1 cellular context compared by ENCODE assay signal in the genomic region with DNA sequence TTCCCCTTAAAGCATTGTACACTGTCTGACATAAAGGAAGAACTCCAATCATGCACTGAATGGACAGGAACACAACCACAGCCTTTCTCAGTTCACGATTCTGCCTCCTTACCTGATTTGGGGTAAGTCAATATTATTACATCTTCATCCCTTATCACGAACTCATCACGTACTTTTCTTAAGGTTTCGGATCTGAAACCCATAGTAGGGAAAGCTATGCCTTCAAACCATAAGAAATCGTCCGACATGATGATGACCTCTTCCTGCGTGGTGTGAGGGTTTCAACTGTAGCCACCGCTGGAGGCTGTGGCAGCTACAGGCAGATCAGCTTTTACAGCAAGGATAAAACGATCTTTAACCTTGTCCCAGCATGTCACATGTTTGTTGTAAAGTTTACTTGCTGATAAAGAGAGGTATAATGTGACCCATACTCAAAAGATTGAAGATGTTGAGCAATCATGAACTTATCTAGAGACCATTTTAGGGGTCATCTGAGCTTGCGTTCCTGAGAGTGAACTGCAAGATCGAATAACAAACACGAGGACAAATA.
TF ChIP-seq lines count a peak whose summit lies in the region.

A gene with protein sequence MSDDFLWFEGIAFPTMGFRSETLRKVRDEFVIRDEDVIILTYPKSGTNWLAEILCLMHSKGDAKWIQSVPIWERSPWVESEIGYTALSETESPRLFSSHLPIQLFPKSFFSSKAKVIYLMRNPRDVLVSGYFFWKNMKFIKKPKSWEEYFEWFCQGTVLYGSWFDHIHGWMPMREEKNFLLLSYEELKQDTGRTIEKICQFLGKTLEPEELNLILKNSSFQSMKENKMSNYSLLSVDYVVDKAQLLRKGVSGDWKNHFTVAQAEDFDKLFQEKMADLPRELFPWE (minus strand): TSS at position 306 of the 550 bp plus-strand sequence. CDS start 58 bp downstream, at position 248.

TF ChIP-seq in HepG2, 621 proteins besides CTCF, POLR2A, EP300 and RAD21 (continued from another document):
- TF ChIP-seq, protein P1, sequence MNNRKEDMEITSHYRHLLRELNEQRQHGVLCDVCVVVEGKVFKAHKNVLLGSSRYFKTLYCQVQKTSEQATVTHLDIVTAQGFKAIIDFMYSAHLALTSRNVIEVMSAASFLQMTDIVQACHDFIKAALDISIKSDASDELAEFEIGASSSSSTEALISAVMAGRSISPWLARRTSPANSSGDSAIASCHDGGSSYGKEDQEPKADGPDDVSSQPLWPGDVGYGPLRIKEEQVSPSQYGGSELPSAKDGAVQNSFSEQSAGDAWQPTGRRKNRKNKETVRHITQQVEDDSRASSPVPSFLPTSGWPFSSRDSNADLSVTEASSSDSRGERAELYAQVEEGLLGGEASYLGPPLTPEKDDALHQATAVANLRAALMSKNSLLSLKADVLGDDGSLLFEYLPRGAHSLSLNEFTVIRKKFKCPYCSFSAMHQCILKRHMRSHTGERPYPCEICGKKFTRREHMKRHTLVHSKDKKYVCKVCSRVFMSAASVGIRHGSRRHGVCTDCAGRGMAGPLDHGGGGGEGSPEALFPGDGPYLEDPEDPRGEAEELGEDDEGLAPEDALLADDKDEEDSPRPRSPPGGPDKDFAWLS (CRISPR knock-in tag; IDR thresholded peaks at IDR 0.05; ENCODE audit: borderline replicate concordance): no peak
- TF ChIP-seq, protein P2, sequence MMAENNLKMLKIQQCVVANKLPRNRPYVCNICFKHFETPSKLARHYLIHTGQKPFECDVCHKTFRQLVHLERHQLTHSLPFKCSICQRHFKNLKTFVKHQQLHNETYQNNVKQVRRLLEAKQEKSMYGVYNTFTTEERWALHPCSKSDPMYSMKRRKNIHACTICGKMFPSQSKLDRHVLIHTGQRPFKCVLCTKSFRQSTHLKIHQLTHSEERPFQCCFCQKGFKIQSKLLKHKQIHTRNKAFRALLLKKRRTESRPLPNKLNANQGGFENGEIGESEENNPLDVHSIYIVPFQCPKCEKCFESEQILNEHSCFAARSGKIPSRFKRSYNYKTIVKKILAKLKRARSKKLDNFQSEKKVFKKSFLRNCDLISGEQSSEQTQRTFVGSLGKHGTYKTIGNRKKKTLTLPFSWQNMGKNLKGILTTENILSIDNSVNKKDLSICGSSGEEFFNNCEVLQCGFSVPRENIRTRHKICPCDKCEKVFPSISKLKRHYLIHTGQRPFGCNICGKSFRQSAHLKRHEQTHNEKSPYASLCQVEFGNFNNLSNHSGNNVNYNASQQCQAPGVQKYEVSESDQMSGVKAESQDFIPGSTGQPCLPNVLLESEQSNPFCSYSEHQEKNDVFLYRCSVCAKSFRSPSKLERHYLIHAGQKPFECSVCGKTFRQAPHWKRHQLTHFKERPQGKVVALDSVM (CRISPR knock-in tag; IDR thresholded peaks at IDR 0.05): peak; percentile 17; the same call in 1 of the 2 replicates
- TF ChIP-seq HMG20B (CRISPR knock-in tag; conservative IDR thresholded peaks at IDR 0.05) (0 out of 2 replicates have a peak, but pooled peaks have one; percentile 47), ZNF335 (CRISPR knock-in tag; IDR thresholded peaks at IDR 0.05) (0 out of 2 replicates have a peak, but pooled peaks have one; percentile 25), HOXA5 (CRISPR knock-in tag; IDR thresholded peaks at IDR 0.05) (peak; percentile 75; the same call in 1 of the 2 replicates), ZNF543 (CRISPR knock-in tag; IDR thresholded peaks at IDR 0.05) (no peak), CEBPB (IDR thresholded peaks at IDR 0.05; ENCODE audit: borderline replicate concordance, low read depth, low read length) (peak; percentile 96), FOSL2 (CRISPR knock-in tag; IDR thresholded peaks at IDR 0.05) (peak; percentile 55), BRCA1 (CRISPR knock-in tag; IDR thresholded peaks at IDR 0.05) (no peak), ZFP1 (CRISPR knock-in tag; IDR thresholded peaks at IDR 0.05) (peak; percentile 62), MZF1 (CRISPR knock-in tag; IDR thresholded peaks at IDR 0.05; ENCODE audit: borderline replicate concordance) (no peak), SAP130 (CRISPR knock-in tag; IDR thresholded peaks at IDR 0.05; ENCODE audit: low read depth) (peak; percentile 94), SIX1 (CRISPR knock-in tag; IDR thresholded peaks at IDR 0.05; ENCODE audit: borderline replicate concordance) (peak; percentile 98), SMAD3 (CRISPR knock-in tag; IDR thresholded peaks at IDR 0.05) (0 out of 2 replicates have a peak, but pooled peaks have one; percentile 36), TOPORS (CRISPR knock-in tag; IDR thresholded peaks at IDR 0.05) (peak; percentile 63; the same call in 1 of the 2 replicates), KLF16 (CRISPR knock-in tag; IDR thresholded peaks at IDR 0.05) (peak in 1 of 2 experiments; percentile 75; a peak in 1 of 4 replicates)
- TF ChIP-seq, protein P3, sequence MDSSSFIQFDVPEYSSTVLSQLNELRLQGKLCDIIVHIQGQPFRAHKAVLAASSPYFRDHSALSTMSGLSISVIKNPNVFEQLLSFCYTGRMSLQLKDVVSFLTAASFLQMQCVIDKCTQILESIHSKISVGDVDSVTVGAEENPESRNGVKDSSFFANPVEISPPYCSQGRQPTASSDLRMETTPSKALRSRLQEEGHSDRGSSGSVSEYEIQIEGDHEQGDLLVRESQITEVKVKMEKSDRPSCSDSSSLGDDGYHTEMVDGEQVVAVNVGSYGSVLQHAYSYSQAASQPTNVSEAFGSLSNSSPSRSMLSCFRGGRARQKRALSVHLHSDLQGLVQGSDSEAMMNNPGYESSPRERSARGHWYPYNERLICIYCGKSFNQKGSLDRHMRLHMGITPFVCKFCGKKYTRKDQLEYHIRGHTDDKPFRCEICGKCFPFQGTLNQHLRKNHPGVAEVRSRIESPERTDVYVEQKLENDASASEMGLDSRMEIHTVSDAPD (CRISPR knock-in tag; IDR thresholded peaks at IDR 0.05): peak; percentile 84; the same call in 1 of the 2 replicates
- TF ChIP-seq, protein P4, sequence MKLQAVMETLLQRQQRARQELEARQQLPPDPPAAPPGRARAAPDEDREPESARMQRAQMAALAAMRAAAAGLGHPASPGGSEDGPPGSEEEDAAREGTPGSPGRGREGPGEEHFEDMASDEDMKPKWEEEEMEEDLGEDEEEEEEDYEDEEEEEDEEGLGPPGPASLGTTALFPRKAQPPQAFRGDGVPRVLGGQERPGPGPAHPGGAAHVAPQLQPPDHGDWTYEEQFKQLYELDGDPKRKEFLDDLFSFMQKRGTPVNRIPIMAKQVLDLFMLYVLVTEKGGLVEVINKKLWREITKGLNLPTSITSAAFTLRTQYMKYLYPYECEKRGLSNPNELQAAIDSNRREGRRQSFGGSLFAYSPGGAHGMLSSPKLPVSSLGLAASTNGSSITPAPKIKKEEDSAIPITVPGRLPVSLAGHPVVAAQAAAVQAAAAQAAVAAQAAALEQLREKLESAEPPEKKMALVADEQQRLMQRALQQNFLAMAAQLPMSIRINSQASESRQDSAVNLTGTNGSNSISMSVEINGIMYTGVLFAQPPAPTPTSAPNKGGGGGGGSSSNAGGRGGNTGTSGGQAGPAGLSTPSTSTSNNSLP (IDR thresholded peaks at IDR 0.05; ENCODE audit: low read depth, low read length): peak; percentile 93
- TF ChIP-seq, protein P5, sequence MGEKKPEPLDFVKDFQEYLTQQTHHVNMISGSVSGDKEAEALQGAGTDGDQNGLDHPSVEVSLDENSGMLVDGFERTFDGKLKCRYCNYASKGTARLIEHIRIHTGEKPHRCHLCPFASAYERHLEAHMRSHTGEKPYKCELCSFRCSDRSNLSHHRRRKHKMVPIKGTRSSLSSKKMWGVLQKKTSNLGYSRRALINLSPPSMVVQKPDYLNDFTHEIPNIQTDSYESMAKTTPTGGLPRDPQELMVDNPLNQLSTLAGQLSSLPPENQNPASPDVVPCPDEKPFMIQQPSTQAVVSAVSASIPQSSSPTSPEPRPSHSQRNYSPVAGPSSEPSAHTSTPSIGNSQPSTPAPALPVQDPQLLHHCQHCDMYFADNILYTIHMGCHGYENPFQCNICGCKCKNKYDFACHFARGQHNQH (CRISPR knock-in tag; IDR thresholded peaks at IDR 0.05): peak; percentile 99
- TF ChIP-seq, protein P6, sequence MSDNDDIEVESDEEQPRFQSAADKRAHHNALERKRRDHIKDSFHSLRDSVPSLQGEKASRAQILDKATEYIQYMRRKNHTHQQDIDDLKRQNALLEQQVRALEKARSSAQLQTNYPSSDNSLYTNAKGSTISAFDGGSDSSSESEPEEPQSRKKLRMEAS (IDR thresholded peaks at IDR 0.05): peak; percentile 47
